Comparison of ENCODE assay signal across 31 cellular contexts in genomic region chr10:11887381-11888227, GRCh38.
A peak's percentile ranks its signal among the peaks of the same experiment; 100 is the strongest.
DNase-seq lines count a peak whose midpoint lies in the region; ATAC-seq and TF ChIP-seq lines count a peak whose summit lies in the region.
"Had no signal": no experiment of that assay in that cellular context is flagged by ENCODE, and none has a peak within 500 bp of the region (broad histone marks: within the 10 kb centered on the region; RNA-seq: fewer than 3 reads in every experiment).

No MANE protein-coding gene starts in this region.

- H3K27ac ChIP-seq in BLaER1 treated with 17β-estradiol and CSF1 and Interleukin-3, amounts not matched to agents 10 nM and 100 nM, result peak overlapping the region in 5 of 11 experiments; percentile 8 to 36 (median 27); a peak in 4 of 22 replicates
- H3K27ac ChIP-seq in IMR-90 (ENCODE audit: insufficient read depth, low read length) (no peak overlapping the region), spleen (no peak overlapping the region)
- H3K27ac ChIP-seq: esophagus muscularis mucosa, heart right ventricle, neutrophil, psoas muscle, sigmoid colon, SJSA1, testis had no signal

- H2AFZ ChIP-seq in IMR-90 (replicated peaks; ENCODE audit: low read length, poor library complexity), result no peak overlapping the region

- no peak overlapping the region for H2AK5ac ChIP-seq in IMR-90 (ENCODE audit: low read depth, low read length)

- peak overlapping the region in 4 of 11 experiments; percentile 33 to 51 (median 47); a peak in 3 of 22 replicates for H3K9ac ChIP-seq in BLaER1 treated with 17β-estradiol and CSF1 and Interleukin-3, amounts not matched to agents 10 nM and 100 nM
- H3K9ac ChIP-seq in IMR-90 (ENCODE audit: low read depth, low read length), result no peak overlapping the region

- H3K9me1 ChIP-seq in IMR-90 (ENCODE audit: insufficient read depth, low read length), result 0 out of 2 replicates have a peak, but pooled peaks cover 5% of the 10 kb centered on the region

- no peak overlapping the region for H3K18ac ChIP-seq in IMR-90 (ENCODE audit: low read depth, low read length)

- TF ChIP-seq CTCF in IMR-90 (conservative IDR thresholded peaks at IDR 0.05; ENCODE audit: low read depth, low read length) (no peak), spleen (IDR thresholded peaks at IDR 0.05 in 8 of 11, conservative IDR thresholded peaks at IDR 0.05 in 3 of 11) (no peak)

- no peak overlapping the region for H2BK15ac ChIP-seq in IMR-90 (ENCODE audit: low read depth, low read length)

- no peak overlapping the region for H4K8ac ChIP-seq in IMR-90 (ENCODE audit: low read depth in 2 of 2, low read length in 2 of 2)

- dilution Hi-C loops in IMR-90 (cut with HindIII; ENCODE audit: low sequenced_read_pairs, unreplicated experiment), result no loop called here

- H2BK20ac ChIP-seq in IMR-90 (ENCODE audit: low read depth, low read length), result no peak overlapping the region

- no peaks in the 10 kb centered on the region for H3K36me3 ChIP-seq in BLaER1 treated with 17β-estradiol and CSF1 and Interleukin-3, amounts not matched to agents 10 nM and 100 nM
- H3K36me3 ChIP-seq in IMR-90 (ENCODE audit: control insufficient read depth, insufficient read depth, low read length) (no peaks in the 10 kb centered on the region), spleen (no peaks in the 10 kb centered on the region)
- H3K36me3 ChIP-seq: BE2C, esophagus muscularis mucosa, heart right ventricle, neutrophil, sigmoid colon, SJSA1 had no signal

- H3K79me1 ChIP-seq in IMR-90 (ENCODE audit: low read depth in 1 of 2, low read length in 2 of 2), result no peaks in the 10 kb centered on the region

- H3K4me1 ChIP-seq in BLaER1 treated with 17β-estradiol and CSF1 and Interleukin-3, amounts not matched to agents 10 nM and 100 nM, result peaks cover 15 to 41% (median 35%) of the 10 kb centered on the region in 10 experiments
- H3K4me1 ChIP-seq in IMR-90 (ENCODE audit: control insufficient read depth, insufficient read depth, low read length), result no peaks in the 10 kb centered on the region
- peaks cover 0 to 5% (median 0%) of the 10 kb centered on the region in 6 donors for H3K4me1 ChIP-seq in spleen
- H3K4me1 ChIP-seq: BE2C, esophagus muscularis mucosa, psoas muscle, sigmoid colon, SJSA1 had no signal

- peak overlapping the region; percentile 5 for H2AK9ac ChIP-seq in IMR-90 (replicated peaks; ENCODE audit: low read depth, low read length, poor library complexity)

- H3K9me3 ChIP-seq in BLaER1 treated with 17β-estradiol and CSF1 and Interleukin-3, amounts not matched to agents 10 nM and 100 nM (replicated peaks in 1 of 11), result no peaks in the 10 kb centered on the region
- H3K9me3 ChIP-seq in IMR-90 (ENCODE audit: control insufficient read depth, insufficient read depth, low read length), result no peaks in the 10 kb centered on the region
- no peaks in the 10 kb centered on the region for H3K9me3 ChIP-seq in spleen
- H3K9me3 ChIP-seq: BE2C, esophagus muscularis mucosa, heart right ventricle, neutrophil, psoas muscle, sigmoid colon, SJSA1, testis had no signal

- H4K20me1 ChIP-seq in BLaER1 treated with 17β-estradiol and CSF1 and Interleukin-3, amounts not matched to agents 10 nM and 100 nM, result no peaks in the 10 kb centered on the region
- H4K20me1 ChIP-seq in IMR-90 (ENCODE audit: insufficient read depth, low read length), result no peaks in the 10 kb centered on the region

- POLR2A ChIA-PET in IMR-90 (lab: Charles Lee; ENCODE audit: unreplicated experiment), result no interaction called here

- H3K4ac ChIP-seq in IMR-90 (ENCODE audit: low read depth, low read length), result no peak overlapping the region

- H3K4me2 ChIP-seq in BLaER1 treated with 17β-estradiol and CSF1 and Interleukin-3, amounts not matched to agents 10 nM and 100 nM, result peak overlapping the region; percentile 58 to 82 (median 76)
- no peak overlapping the region for H3K4me2 ChIP-seq in IMR-90 (ENCODE audit: low read depth, low read length)

- H2BK120ac ChIP-seq in IMR-90 (ENCODE audit: low read depth, low read length), result no peak overlapping the region

- H2BK5ac ChIP-seq in IMR-90 (ENCODE audit: low read depth, low read length, poor library complexity, severe bottlenecking), result no peak overlapping the region

- CTCF ChIA-PET in IMR-90 (lab: Yijun Ruan, JAX), result no interaction called here

- H4K91ac ChIP-seq in IMR-90 (ENCODE audit: insufficient read depth, low read depth, low read length), result no peak overlapping the region

- no peaks in the 10 kb centered on the region for H3K27me3 ChIP-seq in BLaER1 treated with 17β-estradiol and CSF1 and Interleukin-3, amounts not matched to agents 10 nM and 100 nM
- H3K27me3 ChIP-seq in IMR-90 (ENCODE audit: control insufficient read depth, insufficient read depth, low read length) (no peaks in the 10 kb centered on the region), spleen (replicated peaks in 1 of 7) (no peaks in the 10 kb centered on the region)
- H3K27me3 ChIP-seq: BE2C, esophagus muscularis mucosa, foreskin keratinocyte, heart right ventricle, neutrophil, sigmoid colon, SJSA1, testis had no signal

- DNase-seq in IMR-90, result no peak
- DNase-seq in spleen, result peak; percentile 59
- no peak for DNase-seq in NCI-H345 (lab: John Stamatoyannopoulos, UW)
- DNase-seq in NCI-H1436 (lab: John Stamatoyannopoulos, UW), result no peak
- DNase-seq in head of caudate nucleus, result no peak
- DNase-seq: activated CD8-positive, alpha-beta T cell treated with anti-CD3 and anti-CD28 coated beads, Interleukin-2, amount 10 ng/mL, durations not matched to agents 7 days and 5 days; activated effector memory CD4-positive, alpha-beta T cell treated with Interleukin-2 at 50 U/mL for 16 hours; BE2C; caudate nucleus; COR-L47; cortex of kidney; DMS53; foreskin keratinocyte; HCEC 1CT; heart right ventricle; left colon; NCI-H1092; NCI-H2029; NCI-H526; NK-92 treated with Interleukin-12 subunit alpha and Interleukin-12 subunit beta, amount 100 ng/mL, for 24 hours; psoas muscle; sigmoid colon; stimulated activated CD4-positive, alpha-beta T cell treated with anti-CD3 and anti-CD28 coated beads, Interleukin-15, amount 100 ng/mL, for 24 hours; stimulated activated naive CD4-positive, alpha-beta T cell; testis had no signal

- no peak for TF ChIP-seq RAD21 in IMR-90 (IDR thresholded peaks at IDR 0.05; ENCODE audit: low read length)

- 71% methylated on average over 8 of the region's 16 CpGs; no CpG with 5 or more reads in 1 of the 2 experiments for WGBS in IMR-90 (ENCODE audit: extremely low coverage in 2 of 2, insufficient read length in 1 of 2), 2 experiments
- WGBS in spleen, 5 donors, result 86 to 92% (median 91%) methylated on average over 15 to 16 of the region's 16 CpGs

- H3K14ac ChIP-seq in IMR-90 (replicated peaks; ENCODE audit: low read depth, low read length), result no peak overlapping the region

- no peak overlapping the region for H3K56ac ChIP-seq in IMR-90 (ENCODE audit: extremely low read depth, insufficient read depth, low read length)

- ATAC-seq in IMR-90 (ENCODE audit: low read depth) (no peak), esophagus mucosa (peak; percentile 28), HG02571 (IDR thresholded peaks at IDR 0.05; ENCODE audit: unreplicated experiment) (no peak)
- ATAC-seq: activated CD8-positive, alpha-beta T cell treated with anti-CD3 and anti-CD28 coated beads, Interleukin-2, amount 10 ng/mL, durations not matched to agents 7 days and 5 days; left colon; psoas muscle had no signal

- H3K4me3 ChIP-seq in BLaER1 treated with 17β-estradiol and CSF1 and Interleukin-3, amounts not matched to agents 10 nM and 100 nM, result no peak overlapping the region
- H3K4me3 ChIP-seq in IMR-90 (ENCODE audit: insufficient read depth, low read depth, low read length) (no peak overlapping the region), spleen (no peak overlapping the region)
- H3K4me3 ChIP-seq: esophagus muscularis mucosa, heart right ventricle, psoas muscle, sigmoid colon, SJSA1, testis had no signal

- no peak for TF ChIP-seq POLR2A in IMR-90 (IDR thresholded peaks at IDR 0.05; ENCODE audit: low read depth, low read length)
- TF ChIP-seq POLR2A in spleen (IDR thresholded peaks at IDR 0.05), result no peak

- H4K5ac ChIP-seq in IMR-90 (ENCODE audit: low read depth, low read length), result no peak overlapping the region

- BruUV-seq in IMR-90 (replicated peaks; lab: Mats Ljungman, UMichigan), result no TSS peak

- in situ Hi-C loops in IMR-90 (cut with MboI; ENCODE audit: low sequenced_read_pairs), result no loop called here

- no peak overlapping the region for H3K23ac ChIP-seq in IMR-90 (ENCODE audit: low read depth, low read length)

- intact Hi-C loops in IMR-90 (cut with micrococcal nuclease), result no loop called here
- intact Hi-C loops in spleen (cut with DNase I; ENCODE audit: low total_unique reads), result no loop called here
- intact Hi-C loops in head of caudate nucleus (cut with DNase I), result no loop called here

TF ChIP-seq in IMR-90, 13 proteins besides CTCF, POLR2A, EP300 and RAD21:
- TF ChIP-seq CHD1 (IDR thresholded peaks at IDR 0.05; ENCODE audit: low read depth, low read length), result no peak
